21 cellular contexts compared by ENCODE assay signal in genomic region chr12:2240984-2241383, GRCh38.
DNase-seq lines count a peak whose midpoint lies in the region; ATAC-seq and TF ChIP-seq lines count a peak whose summit lies in the region.
"Had no signal": no experiment of that assay in that cellular context is flagged by ENCODE, and none has a peak within 500 bp of the region (broad histone marks: within the 10 kb centered on the region; RNA-seq: fewer than 3 reads in every experiment).

No MANE protein-coding gene starts in this region.

- no peaks in the 10 kb centered on the region for H3K36me3 Mint-ChIP-seq in immature natural killer cell
- H3K36me3 Mint-ChIP-seq: CD4-positive, CD25-positive, alpha-beta regulatory T cell had no signal

- no peaks in the 10 kb centered on the region for H3K4me1 Mint-ChIP-seq in immature natural killer cell
- H3K4me1 Mint-ChIP-seq: CD4-positive, CD25-positive, alpha-beta regulatory T cell had no signal

- H3K4me2 ChIP-seq in mesendoderm (ENCODE audit: low read length): no peak overlapping the region

- 86 to 88% methylated on average over 8 of the region's 8 CpGs for WGBS in heart right ventricle, 2 donors
- WGBS in mesendoderm (ENCODE audit: extremely low coverage, insufficient coverage, low lambda C conversion rate): no CpG with 5 or more reads among the region's 8 CpGs

- no peak overlapping the region for H3K4ac ChIP-seq in mesendoderm (ENCODE audit: low read depth, low read length)

- H2BK15ac ChIP-seq in mesendoderm (replicated peaks; ENCODE audit: low read depth): no peak overlapping the region

- no peaks in the 10 kb centered on the region for H3K9me3 ChIP-seq in heart right ventricle
- no peaks in the 10 kb centered on the region for H3K9me3 ChIP-seq in right atrium auricular region
- H3K9me3 ChIP-seq in tibial artery: no peaks in the 10 kb centered on the region

- H3K9ac ChIP-seq in mesendoderm (ENCODE audit: low read length): no peak overlapping the region

- no peak overlapping the region for H2BK5ac ChIP-seq in mesendoderm (ENCODE audit: low read length)

- no peak overlapping the region for H2BK120ac ChIP-seq in mesendoderm (ENCODE audit: low read depth, low read length)

- no peak overlapping the region for H3K56ac ChIP-seq in mesendoderm (ENCODE audit: low read length)

- H3K4me3 ChIP-seq in heart right ventricle: no peak overlapping the region
- H3K4me3 ChIP-seq in right atrium auricular region: no peak overlapping the region
- no peak overlapping the region for H3K4me3 ChIP-seq in tibial artery
- no peak overlapping the region for H3K4me3 ChIP-seq in mesendoderm (ENCODE audit: low read length)

- no peak overlapping the region for H3K18ac ChIP-seq in mesendoderm (ENCODE audit: low read length)

- H3K9me3 Mint-ChIP-seq in immature natural killer cell: no peaks in the 10 kb centered on the region
- H3K9me3 Mint-ChIP-seq: CD4-positive, CD25-positive, alpha-beta regulatory T cell had no signal

- peaks cover 2 to 7% (median 2%) of the 10 kb centered on the region in 3 donors for H3K27me3 Mint-ChIP-seq in immature natural killer cell (ENCODE audit: low read depth in 3 of 3)

- intact Hi-C loops in heart right ventricle (cut with DNase I) (loop anchor here in 1 of 10 donors (5.0 kb wide), 1 partner anchor 41 kb away; no protein-coding TSS in a partner anchor), Right ventricle myocardium inferior (cut with DNase I) (loop anchor here (1.0 kb wide), 1 partner anchor 31 kb away; no protein-coding TSS in a partner anchor), tibial artery (cut with DNase I; ENCODE audit: low total_unique reads) (no loop called here)

- H3K27ac Mint-ChIP-seq in immature natural killer cell: no peak overlapping the region
- H3K27ac Mint-ChIP-seq: B cell; CD4-positive, CD25-positive, alpha-beta regulatory T cell had no signal

- H3K4me1 ChIP-seq in heart right ventricle: peaks cover 32 to 98% (median 66%) of the 10 kb centered on the region in 9 donors
- H3K4me1 ChIP-seq in right atrium auricular region: peaks cover 3 to 62% of the 10 kb centered on the region in 2 donors
- H3K4me1 ChIP-seq in tibial artery: peaks cover 0 to 71% (median 49%) of the 10 kb centered on the region in 4 donors
- peaks cover 5% of the 10 kb centered on the region for H3K4me1 ChIP-seq in mesendoderm (ENCODE audit: control insufficient read depth, low read depth, low read length)

- no peak overlapping the region for H3K23ac ChIP-seq in mesendoderm (ENCODE audit: low read length)

- no peak overlapping the region for H4K5ac ChIP-seq in mesendoderm (ENCODE audit: low read length)

- no peaks in the 10 kb centered on the region for H3K79me1 ChIP-seq in mesendoderm (ENCODE audit: low read length)

- H4K8ac ChIP-seq in mesendoderm (ENCODE audit: low read depth, low read length): no peak overlapping the region

- H3K36me3 ChIP-seq in heart right ventricle (no peaks in the 10 kb centered on the region), right atrium auricular region (peaks cover 4% of the 10 kb centered on the region), tibial artery (no peaks in the 10 kb centered on the region), mesendoderm (ENCODE audit: control insufficient read depth, insufficient read depth, low read length) (no peaks in the 10 kb centered on the region)

- TF ChIP-seq CTCF in heart right ventricle (IDR thresholded peaks at IDR 0.05): no peak
- TF ChIP-seq CTCF in right atrium auricular region (IDR thresholded peaks at IDR 0.05): no peak
- no peak for TF ChIP-seq CTCF in tibial artery (IDR thresholded peaks at IDR 0.05)

- no peak overlapping the region for H3K4me3 Mint-ChIP-seq in immature natural killer cell
- H3K4me3 Mint-ChIP-seq: B cell; CD4-positive, CD25-positive, alpha-beta regulatory T cell had no signal

- H3K27ac ChIP-seq in heart right ventricle: peak overlapping the region in 9 of 10 donors; percentile 49 to 93 (median 83)
- H3K27ac ChIP-seq in right atrium auricular region: peak overlapping the region; percentile 87 to 90
- peak overlapping the region; percentile 35 to 69 for H3K27ac ChIP-seq in tibial artery
- no peak overlapping the region for H3K27ac ChIP-seq in mesendoderm (ENCODE audit: low read depth, low read length)
- H3K27ac ChIP-seq: HL-60 had no signal

- H2AK5ac ChIP-seq in mesendoderm (ENCODE audit: low read length): no peak overlapping the region

- no peaks in the 10 kb centered on the region for H3K79me2 ChIP-seq in mesendoderm (ENCODE audit: control insufficient read depth, insufficient read depth, low read length)

- DNase-seq in heart right ventricle (no peak), Right ventricle myocardium inferior (ENCODE audit: missing footprints) (no peak), amniotic epithelial cell (ENCODE audit: low read depth) (peak; percentile 49), right atrium auricular region (ENCODE audit: low spot score) (no peak), tibial artery (no peak), mesendoderm (no peak), immature natural killer cell (no peak), GDM1 (lab: John Stamatoyannopoulos, UW) (no peak)
- DNase-seq: CD4-positive, CD25-positive, alpha-beta regulatory T cell; EL; GOT3; KG1; NCI-H1092 treated with DMSO at 0.1 percent for 48 hours; NCI-H1436 treated with DMSO at 0.1 percent for 48 hours; NCI-H1930; NCI-H345; NCI-H774; SHP77 had no signal

- ATAC-seq in heart right ventricle: no peak
- ATAC-seq in Right ventricle myocardium inferior: no peak
- ATAC-seq: HCT116 had no signal

- H3K27me3 ChIP-seq in heart right ventricle (no peaks in the 10 kb centered on the region), right atrium auricular region (no peaks in the 10 kb centered on the region), tibial artery (no peaks in the 10 kb centered on the region), mesendoderm (ENCODE audit: insufficient read depth, low read length, poor library complexity) (no peaks in the 10 kb centered on the region)
